20 cellular contexts compared by ENCODE assay signal in the genomic region with DNA sequence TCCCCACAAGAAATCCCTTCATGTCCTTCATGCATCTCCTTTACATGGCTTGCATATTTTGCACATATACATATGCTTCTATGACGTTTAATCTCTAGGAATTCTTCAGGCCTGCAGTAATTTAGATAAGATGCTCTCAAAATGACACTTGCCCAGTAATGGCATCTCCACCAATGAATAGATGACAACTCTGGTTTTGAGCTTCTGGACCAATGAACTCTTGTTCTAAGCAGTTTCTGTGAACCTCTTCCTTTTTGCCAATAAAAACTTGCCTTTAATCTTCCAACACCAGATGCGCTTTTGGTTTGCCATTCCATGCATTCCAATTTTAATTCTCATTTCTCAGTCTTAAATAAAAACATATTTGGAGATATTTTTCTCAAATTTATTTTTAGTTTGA.
DNase-seq lines count a peak whose midpoint lies in the region; ATAC-seq and TF ChIP-seq lines count a peak whose summit lies in the region.
"Had no signal": no experiment of that assay in that cellular context is flagged by ENCODE, and none has a peak within 500 bp of the region (broad histone marks: within the 10 kb centered on the region; RNA-seq: fewer than 3 reads in every experiment).

No MANE protein-coding gene starts in this region.

- no peak for TF ChIP-seq POLR2A in gastroesophageal sphincter (IDR thresholded peaks at IDR 0.05)

- H3K4me3 ChIP-seq in adipocyte (ENCODE audit: low read length): no peak overlapping the region
- no peak overlapping the region for H3K4me3 ChIP-seq in gastroesophageal sphincter
- H3K4me3 ChIP-seq: A549, BLaER1, GM23338 had no signal

- no peak overlapping the region for H3K27ac Mint-ChIP-seq in activated T-helper 1 cell treated with anti-CD3 and anti-CD28 coated beads, Interleukin-12 subunit alpha, Interleukin-12 subunit beta, Interleukin-2, Interleukin-4 antibody, amounts not matched to agents 30 ng/mL and 10 ng/mL and 1 ng/mL, durations not matched to agents 14 hours and 24 hours and 36 hours
- H3K27ac Mint-ChIP-seq: B cell; CD4-positive, CD25-positive, alpha-beta regulatory T cell; CD8-positive, alpha-beta T cell; GM23338; H9 had no signal

- TF ChIP-seq CTCF in gastroesophageal sphincter (IDR thresholded peaks at IDR 0.05): no peak

- H3K9me3 Mint-ChIP-seq in activated T-helper 1 cell treated with anti-CD3 and anti-CD28 coated beads, Interleukin-12 subunit alpha, Interleukin-12 subunit beta, Interleukin-2, Interleukin-4 antibody, amounts not matched to agents 30 ng/mL and 10 ng/mL and 1 ng/mL, durations not matched to agents 14 hours and 24 hours and 36 hours: no peaks in the 10 kb centered on the region
- H3K9me3 Mint-ChIP-seq: CD8-positive, alpha-beta T cell; GM23338 had no signal

- H3K9ac ChIP-seq in adipocyte (ENCODE audit: low read length): no peak overlapping the region
- H3K9ac ChIP-seq: BLaER1 had no signal

- H3K36me3 ChIP-seq in adipocyte (ENCODE audit: control insufficient read depth, insufficient read depth, low read length, severe bottlenecking): no peaks in the 10 kb centered on the region
- no peaks in the 10 kb centered on the region for H3K36me3 ChIP-seq in gastroesophageal sphincter
- H3K36me3 ChIP-seq: BLaER1 had no signal

- H3K36me3 Mint-ChIP-seq in activated T-helper 1 cell treated with anti-CD3 and anti-CD28 coated beads, Interleukin-12 subunit alpha, Interleukin-12 subunit beta, Interleukin-2, Interleukin-4 antibody, amounts not matched to agents 30 ng/mL and 10 ng/mL and 1 ng/mL, durations not matched to agents 14 hours and 24 hours and 36 hours (ENCODE audit: low read depth): no peaks in the 10 kb centered on the region
- H3K36me3 Mint-ChIP-seq: CD4-positive, CD25-positive, alpha-beta regulatory T cell; CD8-positive, alpha-beta T cell had no signal

- 71 to 75% methylated on average over 2 of the region's 2 CpGs for WGBS in gastroesophageal sphincter (ENCODE audit: low coverage in 1 of 2), 2 donors

- no peak for TF ChIP-seq EP300 in gastroesophageal sphincter (IDR thresholded peaks at IDR 0.05)

- H3K4me1 ChIP-seq in adipocyte (ENCODE audit: control insufficient read depth, insufficient read depth, low read length) (no peaks in the 10 kb centered on the region), gastroesophageal sphincter (no peaks in the 10 kb centered on the region)
- H3K4me1 ChIP-seq: A549, Caco-2 had no signal

- H3K27me3 ChIP-seq in adipocyte (replicated peaks; ENCODE audit: control insufficient read depth, insufficient read depth, low read length): no peaks in the 10 kb centered on the region
- no peaks in the 10 kb centered on the region for H3K27me3 ChIP-seq in gastroesophageal sphincter
- H3K27me3 ChIP-seq: BLaER1 had no signal

- no peak for ATAC-seq in GM19395 (IDR thresholded peaks at IDR 0.05; ENCODE audit: unreplicated experiment)
- ATAC-seq in gastroesophageal sphincter: no peak
- ATAC-seq: A549; CD8-positive, alpha-beta T cell; GM23338; HCT116 had no signal

- peak; percentile 2 for DNase-seq in EH (ENCODE audit: low read depth)
- DNase-seq in HS-27A (ENCODE audit: low read depth): peak; percentile 52
- DNase-seq in adipocyte (ENCODE audit: low read depth): peak; percentile 14
- DNase-seq in activated T-helper 1 cell treated with anti-CD3 and anti-CD28 coated beads, Interleukin-12 subunit alpha, Interleukin-12 subunit beta, Interleukin-2, Interleukin-4 antibody, amounts not matched to agents 30 ng/mL and 10 ng/mL and 1 ng/mL, durations not matched to agents 14 hours and 24 hours and 36 hours (ENCODE audit: low spot score): no peak
- DNase-seq: 8988T; Caco-2; CD4-positive, CD25-positive, alpha-beta regulatory T cell; CD8-positive, alpha-beta T cell; DMS153; DND-41; GF-D8; H9 had no signal

- no peaks in the 10 kb centered on the region for H3K4me1 Mint-ChIP-seq in activated T-helper 1 cell treated with anti-CD3 and anti-CD28 coated beads, Interleukin-12 subunit alpha, Interleukin-12 subunit beta, Interleukin-2, Interleukin-4 antibody, amounts not matched to agents 30 ng/mL and 10 ng/mL and 1 ng/mL, durations not matched to agents 14 hours and 24 hours and 36 hours (ENCODE audit: low read depth)
- H3K4me1 Mint-ChIP-seq: B cell; CD4-positive, CD25-positive, alpha-beta regulatory T cell had no signal

- H3K27ac ChIP-seq in gastroesophageal sphincter: no peak overlapping the region
- H3K27ac ChIP-seq: A549, BLaER1, C4-2B had no signal

- intact Hi-C loops in activated T-helper 1 cell treated with anti-CD3 and anti-CD28 coated beads, Interleukin-12 subunit alpha, Interleukin-12 subunit beta, Interleukin-2, Interleukin-4 antibody, amounts not matched to agents 30 ng/mL and 10 ng/mL and 1 ng/mL, durations not matched to agents 14 hours and 24 hours and 36 hours (cut with micrococcal nuclease): no loop called here

- no peak overlapping the region for H3K4me3 Mint-ChIP-seq in activated T-helper 1 cell treated with anti-CD3 and anti-CD28 coated beads, Interleukin-12 subunit alpha, Interleukin-12 subunit beta, Interleukin-2, Interleukin-4 antibody, amounts not matched to agents 30 ng/mL and 10 ng/mL and 1 ng/mL, durations not matched to agents 14 hours and 24 hours and 36 hours
- H3K4me3 Mint-ChIP-seq: B cell; CD4-positive, CD25-positive, alpha-beta regulatory T cell; CD8-positive, alpha-beta T cell; GM23338; H9 had no signal

- no peaks in the 10 kb centered on the region for H3K27me3 Mint-ChIP-seq in activated T-helper 1 cell treated with anti-CD3 and anti-CD28 coated beads, Interleukin-12 subunit alpha, Interleukin-12 subunit beta, Interleukin-2, Interleukin-4 antibody, amounts not matched to agents 30 ng/mL and 10 ng/mL and 1 ng/mL, durations not matched to agents 14 hours and 24 hours and 36 hours (ENCODE audit: insufficient read depth)
- H3K27me3 Mint-ChIP-seq: B cell; CD4-positive, CD25-positive, alpha-beta regulatory T cell had no signal

- no peaks in the 10 kb centered on the region for H3K9me3 ChIP-seq in adipocyte (ENCODE audit: control insufficient read depth, low read length)
- no peaks in the 10 kb centered on the region for H3K9me3 ChIP-seq in gastroesophageal sphincter
- H3K9me3 ChIP-seq: A549, BLaER1, Caco-2 had no signal
